Comparison of ENCODE assay signal across 19 cellular contexts in genomic region chr13:71359641-71360040, GRCh38.
"Had no signal": no experiment of that assay in that cellular context is flagged by ENCODE, and none has a peak within 500 bp of the region (broad histone marks: within the 10 kb centered on the region; RNA-seq: fewer than 3 reads in every experiment).

No MANE protein-coding gene starts in this region.

- H3K9me3 ChIP-seq: MG63, Peyer's patch, SJCRH30 had no signal

- H3K4me3 ChIP-seq: MG63, Peyer's patch, SJCRH30 had no signal

- H3K36me3 ChIP-seq: MG63, Peyer's patch, SJCRH30 had no signal

- DNase-seq: KBM-7, MG63, NCI-H1092 treated with DMSO at 0.1 percent for 48 hours, NCI-H1436, NCI-H187, NCI-H2029, NCI-H2081 treated with DMSO at 0.1 percent for 48 hours, NCI-H2171, NCI-H446, NCI-H510A, NCI-H524 treated with DMSO at 0.1 percent for 48 hours, NCI-H69, NCI-H774, PC-3, Peyer's patch, SHP77 treated with DMSO at 0.1 percent for 48 hours, SJCRH30 had no signal

- H3K27me3 ChIP-seq: MG63, Peyer's patch, SJCRH30 had no signal

- H3K27ac ChIP-seq: Peyer's patch, SJCRH30 had no signal

- H3K4me1 ChIP-seq: Peyer's patch, SJCRH30 had no signal

- ATAC-seq: PC-3, Right ventricle myocardium inferior, SK-N-SH treated with all-trans-retinoic acid at 6 μM for 48 hours had no signal
